In genomic region chr2:241550616-241551580, GRCh38 we compare ENCODE assay signal across 22 cellular contexts. TPM values are rescaled to one million over a fixed set of nuclear protein-coding genes. Genes with fewer than 3 reads are reported as not detected.
DNase-seq lines count a peak whose midpoint lies in the region; ATAC-seq and TF ChIP-seq lines count a peak whose summit lies in the region.
"Had no signal": no experiment of that assay in that cellular context is flagged by ENCODE, and none has a peak within 500 bp of the region (broad histone marks: within the 10 kb centered on the region; RNA-seq: fewer than 3 reads in every experiment).

No MANE protein-coding gene starts in this region.

- TF ChIP-seq CTCF in right atrium auricular region (IDR thresholded peaks at IDR 0.05), result no peak
- TF ChIP-seq CTCF in upper lobe of right lung (IDR thresholded peaks at IDR 0.05), result no peak

- peak in 2 of 3 donors; percentile 36 to 53 for DNase-seq in right cardiac atrium
- no peak for DNase-seq in right atrium auricular region (ENCODE audit: low spot score)
- DNase-seq in NCI-H2196 treated with DMSO at 0.1 percent for 48 hours (lab: John Stamatoyannopoulos, UW; ENCODE audit: unreplicated experiment), result peak; percentile 29
- peak; percentile 54 for DNase-seq in islet precursor cell
- DNase-seq in upper lobe of right lung, result no peak
- DNase-seq in pons (ENCODE audit: low spot score), result no peak
- DNase-seq in amniotic stem cell (lab: John Stamatoyannopoulos, UW), result no peak
- DNase-seq: activated B cell treated with CpG ODN at 0.5 μM for 24 hours; activated CD8-positive, alpha-beta T cell treated with anti-CD3 and anti-CD28 coated beads for 36 hours; brain microvascular endothelial cell; CD4-positive, alpha-beta memory T cell; foreskin keratinocyte; left colon; NCI-H1048; NCI-H526; PC-3; stimulated activated naive CD4-positive, alpha-beta T cell treated with Interleukin-2 at 50 U/mL for 16 hours; T-helper 2 cell had no signal

- no peaks in the 10 kb centered on the region for H3K9me3 ChIP-seq in right cardiac atrium (ENCODE audit: control insufficient read depth, low read length)
- peaks cover 0 to 3% of the 10 kb centered on the region in 2 donors for H3K9me3 ChIP-seq in right atrium auricular region
- H3K9me3 ChIP-seq in upper lobe of right lung, result no peaks in the 10 kb centered on the region
- H3K9me3 ChIP-seq: right lobe of liver had no signal

- H3K27me3 ChIP-seq in right cardiac atrium (ENCODE audit: control insufficient read depth, insufficient read depth), result no peaks in the 10 kb centered on the region
- no peaks in the 10 kb centered on the region for H3K27me3 ChIP-seq in right atrium auricular region
- no peaks in the 10 kb centered on the region for H3K27me3 ChIP-seq in upper lobe of right lung
- H3K27me3 ChIP-seq: brain microvascular endothelial cell, foreskin keratinocyte, right lobe of liver had no signal

- 84% methylated on average over 21 of the region's 21 CpGs for WGBS in right cardiac atrium

- no peak overlapping the region for H3K27ac ChIP-seq in right cardiac atrium (ENCODE audit: low read length)
- H3K27ac ChIP-seq in right atrium auricular region, result no peak overlapping the region
- H3K27ac ChIP-seq in upper lobe of right lung, result peak overlapping the region; percentile 42
- H3K27ac ChIP-seq: brain microvascular endothelial cell, coronary artery, foreskin keratinocyte had no signal

- peaks cover 3% of the 10 kb centered on the region for H3K4me1 ChIP-seq in right cardiac atrium (ENCODE audit: control insufficient read depth, insufficient read depth, low read length)
- peaks cover 0 to 12% of the 10 kb centered on the region in 2 donors for H3K4me1 ChIP-seq in right atrium auricular region
- H3K4me1 ChIP-seq in upper lobe of right lung, result peaks cover 37% of the 10 kb centered on the region

- intact Hi-C loops in right cardiac atrium (cut with DNase I) (no loop called here), upper lobe of right lung (cut with DNase I) (no loop called here)

- ATAC-seq in right cardiac atrium, result no peak
- ATAC-seq in upper lobe of right lung, result peak; percentile 1
- no peak for ATAC-seq in GM21529 (IDR thresholded peaks at IDR 0.05; ENCODE audit: unreplicated experiment)
- ATAC-seq: activated CD8-positive, alpha-beta T cell treated with anti-CD3 and anti-CD28 coated beads for 36 hours had no signal

- H3K4me3 ChIP-seq in right cardiac atrium (ENCODE audit: low read length) (no peak overlapping the region), right atrium auricular region (no peak overlapping the region), upper lobe of right lung (peak overlapping the region; percentile 30)
- H3K4me3 ChIP-seq: coronary artery had no signal

- no peaks in the 10 kb centered on the region for H3K36me3 ChIP-seq in right atrium auricular region
- no peaks in the 10 kb centered on the region for H3K36me3 ChIP-seq in upper lobe of right lung
- H3K36me3 ChIP-seq: brain microvascular endothelial cell, right lobe of liver had no signal

RNA-seq across cellular contexts. Expression of gene BOK, which starts 7.6 kb away (rescaled TPM):
- total RNA-seq in right cardiac atrium, result 10 to 100 TPM in 1 of 4 donors, 1 to 10 TPM in 3; 2.8 to 15.0 (median 3.9) TPM
- polyA plus RNA-seq in right cardiac atrium, result 3.5 TPM
- total RNA-seq in right atrium auricular region, result 10 to 100 TPM; 11.2 to 25.7 TPM
- 56.4 TPM for total RNA-seq in upper lobe of right lung
- total RNA-seq: activated B cell treated with CpG ODN at 0.5 μM for 24 hours; activated T-helper 1 cell treated with anti-CD3 and anti-CD28 coated beads, Interleukin-12 subunit alpha, Interleukin-12 subunit beta, Interleukin-2, Interleukin-4 antibody, amounts not matched to agents 30 ng/mL and 10 ng/mL and 1 ng/mL, durations not matched to agents 14 hours and 24 hours and 36 hours; CD4-positive, alpha-beta memory T cell had no signal
- polyA plus RNA-seq: CD4-positive, alpha-beta memory T cell had no signal

RNA-seq across cellular contexts. Expression of gene STK25, which starts 42.5 kb away (rescaled TPM):
- total RNA-seq in right cardiac atrium, result 100 to 1,000 TPM in 1 of 4 donors, 10 to 100 TPM in 3; 84.7 to 112 (median 95.3) TPM
- polyA plus RNA-seq in right cardiac atrium, result 116 TPM
- 100 to 1,000 TPM in 1 of 2 donors, 10 to 100 TPM in 1; 94.5 to 173 TPM for total RNA-seq in right atrium auricular region
- total RNA-seq in upper lobe of right lung, result 134 TPM

Comparison
In these comparisons a context has a peak if more than half of its experiments do, and no peak if none do; other contexts are left out.
1. DNase-seq: peak in right cardiac atrium (2 of 3), NCI-H2196 treated with DMSO at 0.1 percent for 48 hours (single experiment) and islet precursor cell (single experiment); none in right atrium auricular region (single experiment), upper lobe of right lung (single experiment), pons (single experiment) and amniotic stem cell (single experiment).